In genomic region chr7:99631311-99632109, GRCh38 we compare ENCODE assay signal across 8 cellular contexts. TPM values are rescaled to one million over a fixed set of nuclear protein-coding genes. Genes with fewer than 3 reads are reported as not detected.
DNase-seq lines count a peak whose midpoint lies in the region; ATAC-seq and TF ChIP-seq lines count a peak whose summit lies in the region.

No MANE protein-coding gene starts in this region.

- H3K4me3 ChIP-seq in HFF-Myc (replicated peaks; ENCODE audit: low read depth, low read length), result no peak overlapping the region
- no peak overlapping the region for H3K4me3 ChIP-seq in foreskin fibroblast (ENCODE audit: low read depth in 1 of 2, low read length in 2 of 2)

- H3K27me3 Mint-ChIP-seq in WTC11 (ENCODE audit: low read depth), result no peaks in the 10 kb centered on the region

- peaks cover 49% of the 10 kb centered on the region for H3K36me3 Mint-ChIP-seq in WTC11

- DNase-seq in HFF-Myc (ENCODE audit: extremely low read depth, low read depth) (no peak), WTC11 (ENCODE audit: low spot score) (peak; percentile 42), foreskin fibroblast (peak; percentile 17 to 75), amniotic stem cell (lab: John Stamatoyannopoulos, UW) (no peak), NCI-H510A (lab: John Stamatoyannopoulos, UW) (no peak), SHP77 treated with DMSO at 0.1 percent for 48 hours (lab: John Stamatoyannopoulos, UW) (no peak)
- peak; percentile 56 for DNase-seq in stimulated activated CD8-positive, alpha-beta memory T cell treated with anti-CD3 and anti-CD28 coated beads, Interleukin-4, amount 100 ng/mL, for 48 hours

- CTCF ChIA-PET in WTC11 (lab: Charles Lee), result interaction anchor here (0.6 to 1.4 kb wide), 9 partner anchors 15 to 363 kb away, joined by 3 to 12 read pairs (median 4); partner anchors contain the start of gene ZSCAN25

- H3K27ac ChIP-seq in 22Rv1, result no peak overlapping the region

- peaks cover 32% of the 10 kb centered on the region for H3K4me1 Mint-ChIP-seq in WTC11

- H3K27ac Mint-ChIP-seq in WTC11, result peak overlapping the region; percentile 60; the same call in 1 of the 2 replicates

- H3K4me3 Mint-ChIP-seq in WTC11, result no peak overlapping the region

- POLR2A ChIA-PET in WTC11 (lab: Charles Lee), result interaction anchor here (0.6 to 1.0 kb wide), 3 partner anchors 313 to 470 kb away, joined by 3 to 4 read pairs (median 3); partner anchors contain the start of genes AP4M1 and MCM7

- peak; percentile 63 for ATAC-seq in WTC11

- no peaks in the 10 kb centered on the region for H3K9me3 Mint-ChIP-seq in WTC11

- TF ChIP-seq CTCF in 22Rv1 (IDR thresholded peaks at IDR 0.05), result peak; percentile 15; the same call in 1 of the 2 replicates
- TF ChIP-seq CTCF in HFF-Myc (IDR thresholded peaks at IDR 0.05; ENCODE audit: low read depth, low read length, missing control alignments), result peak; percentile 29
- TF ChIP-seq CTCF in WTC11 (IDR thresholded peaks at IDR 0.05), result no peak
- TF ChIP-seq CTCF in foreskin fibroblast (IDR thresholded peaks at IDR 0.05; ENCODE audit: low read depth, low read length), result peak; percentile 21

TF ChIP-seq in WTC11, 78 proteins besides CTCF, POLR2A, EP300 and RAD21:
- TF ChIP-seq, protein P1, sequence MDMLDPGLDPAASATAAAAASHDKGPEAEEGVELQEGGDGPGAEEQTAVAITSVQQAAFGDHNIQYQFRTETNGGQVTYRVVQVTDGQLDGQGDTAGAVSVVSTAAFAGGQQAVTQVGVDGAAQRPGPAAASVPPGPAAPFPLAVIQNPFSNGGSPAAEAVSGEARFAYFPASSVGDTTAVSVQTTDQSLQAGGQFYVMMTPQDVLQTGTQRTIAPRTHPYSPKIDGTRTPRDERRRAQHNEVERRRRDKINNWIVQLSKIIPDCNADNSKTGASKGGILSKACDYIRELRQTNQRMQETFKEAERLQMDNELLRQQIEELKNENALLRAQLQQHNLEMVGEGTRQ (CRISPR knock-in tag; IDR thresholded peaks at IDR 0.05), result no peak
- TF ChIP-seq HMGA2 (CRISPR knock-in tag; IDR thresholded peaks at IDR 0.05), result no peak
- TF ChIP-seq, protein P2, sequence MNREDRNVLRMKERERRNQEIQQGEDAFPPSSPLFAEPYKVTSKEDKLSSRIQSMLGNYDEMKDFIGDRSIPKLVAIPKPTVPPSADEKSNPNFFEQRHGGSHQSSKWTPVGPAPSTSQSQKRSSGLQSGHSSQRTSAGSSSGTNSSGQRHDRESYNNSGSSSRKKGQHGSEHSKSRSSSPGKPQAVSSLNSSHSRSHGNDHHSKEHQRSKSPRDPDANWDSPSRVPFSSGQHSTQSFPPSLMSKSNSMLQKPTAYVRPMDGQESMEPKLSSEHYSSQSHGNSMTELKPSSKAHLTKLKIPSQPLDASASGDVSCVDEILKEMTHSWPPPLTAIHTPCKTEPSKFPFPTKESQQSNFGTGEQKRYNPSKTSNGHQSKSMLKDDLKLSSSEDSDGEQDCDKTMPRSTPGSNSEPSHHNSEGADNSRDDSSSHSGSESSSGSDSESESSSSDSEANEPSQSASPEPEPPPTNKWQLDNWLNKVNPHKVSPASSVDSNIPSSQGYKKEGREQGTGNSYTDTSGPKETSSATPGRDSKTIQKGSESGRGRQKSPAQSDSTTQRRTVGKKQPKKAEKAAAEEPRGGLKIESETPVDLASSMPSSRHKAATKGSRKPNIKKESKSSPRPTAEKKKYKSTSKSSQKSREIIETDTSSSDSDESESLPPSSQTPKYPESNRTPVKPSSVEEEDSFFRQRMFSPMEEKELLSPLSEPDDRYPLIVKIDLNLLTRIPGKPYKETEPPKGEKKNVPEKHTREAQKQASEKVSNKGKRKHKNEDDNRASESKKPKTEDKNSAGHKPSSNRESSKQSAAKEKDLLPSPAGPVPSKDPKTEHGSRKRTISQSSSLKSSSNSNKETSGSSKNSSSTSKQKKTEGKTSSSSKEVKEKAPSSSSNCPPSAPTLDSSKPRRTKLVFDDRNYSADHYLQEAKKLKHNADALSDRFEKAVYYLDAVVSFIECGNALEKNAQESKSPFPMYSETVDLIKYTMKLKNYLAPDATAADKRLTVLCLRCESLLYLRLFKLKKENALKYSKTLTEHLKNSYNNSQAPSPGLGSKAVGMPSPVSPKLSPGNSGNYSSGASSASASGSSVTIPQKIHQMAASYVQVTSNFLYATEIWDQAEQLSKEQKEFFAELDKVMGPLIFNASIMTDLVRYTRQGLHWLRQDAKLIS (CRISPR knock-in tag; IDR thresholded peaks at IDR 0.05; ENCODE audit: borderline replicate concordance), result no peak
- no peak for TF ChIP-seq ZBTB43 (CRISPR knock-in tag; IDR thresholded peaks at IDR 0.05)
- no peak for TF ChIP-seq FOXK1 (CRISPR knock-in tag; IDR thresholded peaks at IDR 0.05)
- no peak for TF ChIP-seq RELA (CRISPR knock-in tag; IDR thresholded peaks at IDR 0.05; ENCODE audit: borderline replicate concordance)
- TF ChIP-seq ZMAT4 (CRISPR knock-in tag; IDR thresholded peaks at IDR 0.05), result no peak
- TF ChIP-seq TP53 (CRISPR knock-in tag; IDR thresholded peaks at IDR 0.05), result no peak

RNA-seq across cellular contexts. Expression of gene ZSCAN25, which starts 14.8 kb away (rescaled TPM):
- total RNA-seq in WTC11 (2021), result 16.3 to 20.1 TPM (median 19.9 TPM) in 3 replicates

RNA-seq across cellular contexts. Expression of gene TMEM225B, which starts 33.4 kb away (rescaled TPM):
- 0.78 to 0.81 TPM (median 0.78 TPM) in 3 replicates for total RNA-seq in WTC11 (2021)

RNA-seq across cellular contexts. Expression of gene CYP3A5, which starts 48.3 kb away (rescaled TPM):
- 0.39 to 0.78 TPM (median 0.76 TPM) in 3 replicates for total RNA-seq in WTC11 (2021)

Comparison
In these comparisons a context has a peak if more than half of its experiments do, and no peak if none do; other contexts are left out.
1. DNase-seq: peak in WTC11 (single experiment), foreskin fibroblast (2 of 2) and stimulated activated CD8-positive, alpha-beta memory T cell treated with anti-CD3 and anti-CD28 coated beads, Interleukin-4, amount 100 ng/mL, for 48 hours (single experiment); none in HFF-Myc (single experiment), amniotic stem cell (single experiment), NCI-H510A (single experiment) and SHP77 treated with DMSO at 0.1 percent for 48 hours (single experiment).